Comparison of ENCODE assay signal across 26 cellular contexts in genomic region chr10:77424257-77424656, GRCh38.
"Had no signal": no experiment of that assay in that cellular context is flagged by ENCODE, and none has a peak within 500 bp of the region (broad histone marks: within the 10 kb centered on the region; RNA-seq: fewer than 3 reads in every experiment).

No MANE protein-coding gene starts in this region.

- H3K27me3 Mint-ChIP-seq: activated naive CD8-positive, alpha-beta T cell had no signal

- H3K36me3 ChIP-seq: breast epithelium, SJSA1 had no signal

- H3K4me1 ChIP-seq: breast epithelium had no signal

- H3K27ac ChIP-seq: breast epithelium, SJSA1, VCaP had no signal

- H3K36me3 Mint-ChIP-seq: activated CD4-positive, alpha-beta memory T cell treated with anti-CD3 and anti-CD28 coated beads for 36 hours; activated naive CD8-positive, alpha-beta T cell had no signal

- DNase-seq: activated CD4-positive, alpha-beta memory T cell treated with anti-CD3 and anti-CD28 coated beads for 36 hours; activated CD4-positive, alpha-beta T cell treated with anti-CD3 and anti-CD28 coated beads, Interleukin-2, amount 10 ng/mL, durations not matched to agents 7 days and 5 days; activated CD4-positive, CD25-positive, alpha-beta regulatory T cell; activated gamma-delta T cell; activated naive CD4-positive, alpha-beta T cell treated with anti-CD3 and anti-CD28 coated beads for 36 hours; activated T-cell treated with anti-CD3 and anti-CD28 coated beads for 4 hours; activated T-cell treated with anti-CD3 and anti-CD28 coated beads, Interleukin-2, amount 50 U/mL, for 48 hours; caudate nucleus; Kasumi-1; KBM-7; NCI-H1105 treated with DMSO at 0.1 percent for 48 hours; NCI-H1436 treated with DMSO at 0.1 percent for 48 hours; NCI-H187 treated with DMSO at 0.1 percent for 48 hours; NCI-H2081 treated with DMSO at 0.1 percent for 48 hours; NCI-H345; NCI-H510A; NCI-H69; PC-3; SHP77; T-helper 17 cell; T-helper 9 cell had no signal

- H3K4me1 Mint-ChIP-seq: activated CD4-positive, alpha-beta T cell treated with anti-CD3 and anti-CD28 coated beads, Interleukin-2, amount 10 ng/mL, durations not matched to agents 7 days and 5 days; activated T-helper 17 cell treated with anti-CD3 and anti-CD28 coated beads, Interleukin-2, amount 50 U/mL, for 72 hours had no signal

- ATAC-seq: activated T-helper 17 cell treated with anti-CD3 and anti-CD28 coated beads, Interleukin-2, amount 50 U/mL, for 72 hours; PC-3; T-helper 17 cell had no signal

- H3K9me3 Mint-ChIP-seq: activated CD4-positive, alpha-beta memory T cell treated with anti-CD3 and anti-CD28 coated beads for 36 hours; activated CD4-positive, alpha-beta T cell treated with anti-CD3 and anti-CD28 coated beads, Interleukin-2, amount 10 ng/mL, durations not matched to agents 7 days and 5 days; activated naive CD4-positive, alpha-beta T cell treated with anti-CD3 and anti-CD28 coated beads for 36 hours; activated T-helper 17 cell treated with anti-CD3 and anti-CD28 coated beads, Interleukin-2, amount 50 U/mL, for 72 hours had no signal

- H3K4me3 ChIP-seq: breast epithelium, SJSA1 had no signal

- H3K27ac Mint-ChIP-seq: activated CD4-positive, alpha-beta memory T cell treated with anti-CD3 and anti-CD28 coated beads for 36 hours; activated CD4-positive, alpha-beta T cell treated with anti-CD3 and anti-CD28 coated beads, Interleukin-2, amount 10 ng/mL, durations not matched to agents 7 days and 5 days; activated naive CD8-positive, alpha-beta T cell; activated T-helper 17 cell treated with anti-CD3 and anti-CD28 coated beads, Interleukin-2, amount 50 U/mL, for 72 hours; T-helper 17 cell had no signal

- H3K27me3 ChIP-seq: breast epithelium, SJSA1 had no signal

- H3K9me3 ChIP-seq: breast epithelium, SJSA1 had no signal

- H3K4me3 Mint-ChIP-seq: activated CD4-positive, alpha-beta memory T cell treated with anti-CD3 and anti-CD28 coated beads for 36 hours; activated CD4-positive, alpha-beta T cell treated with anti-CD3 and anti-CD28 coated beads, Interleukin-2, amount 10 ng/mL, durations not matched to agents 7 days and 5 days; activated naive CD4-positive, alpha-beta T cell treated with anti-CD3 and anti-CD28 coated beads for 36 hours; activated naive CD8-positive, alpha-beta T cell; activated T-helper 17 cell treated with anti-CD3 and anti-CD28 coated beads, Interleukin-2, amount 50 U/mL, for 72 hours; T-helper 17 cell had no signal
